ENCODE assay signal across 15 cellular contexts in genomic region chr4:5568931-5569330, GRCh38.
DNase-seq lines count a peak whose midpoint lies in the region.
"Had no signal": no experiment of that assay in that cellular context is flagged by ENCODE, and none has a peak within 500 bp of the region (broad histone marks: within the 10 kb centered on the region; RNA-seq: fewer than 3 reads in every experiment).

No MANE protein-coding gene starts in this region.

- H3K4me3 ChIP-seq in SJCRH30, result no peak overlapping the region
- H3K4me3 ChIP-seq: GM23338, SK-N-MC had no signal

- H3K4me1 ChIP-seq in SJCRH30, result no peaks in the 10 kb centered on the region
- H3K4me1 ChIP-seq: Caco-2 had no signal

- H3K9me3 ChIP-seq in SJCRH30 (replicated peaks), result no peaks in the 10 kb centered on the region
- H3K9me3 ChIP-seq: Caco-2 had no signal

- no peaks in the 10 kb centered on the region for H3K27me3 ChIP-seq in SJCRH30

- no peak overlapping the region for H3K27ac ChIP-seq in SJCRH30
- H3K27ac ChIP-seq: SK-N-MC had no signal

- peak; percentile 46 for DNase-seq in NCI-H345 (lab: John Stamatoyannopoulos, UW)
- no peak for DNase-seq in NCI-H345 treated with DMSO at 0.1 percent for 48 hours (lab: John Stamatoyannopoulos, UW; ENCODE audit: unreplicated experiment)
- DNase-seq in DMS79 treated with DMSO at 0.1 percent for 48 hours (lab: John Stamatoyannopoulos, UW), result peak; percentile 36
- peak; percentile 77 to 86 for DNase-seq in NCI-H526 (lab: John Stamatoyannopoulos, UW)
- peak; percentile 12 for DNase-seq in left kidney (ENCODE audit: low read depth, low spot score)
- DNase-seq in SJCRH30, result no peak
- no peak for DNase-seq in ecto neural progenitor cell (ENCODE audit: low spot score)
- DNase-seq: Caco-2, KBM-7, NCI-H1694 treated with DMSO at 0.1 percent for 48 hours, NCI-H524, Right ventricle myocardium superior, T-cell had no signal

- peaks cover 20% of the 10 kb centered on the region for H3K36me3 ChIP-seq in SJCRH30

Comparison
In these comparisons a context has a peak if more than half of its experiments do, and no peak if none do; other contexts are left out.
1. DNase-seq: peak in NCI-H345 (single experiment), DMS79 treated with DMSO at 0.1 percent for 48 hours (single experiment), NCI-H526 (2 of 2) and left kidney (single experiment); none in NCI-H345 treated with DMSO at 0.1 percent for 48 hours (single experiment), SJCRH30 (0 of 2) and ecto neural progenitor cell (single experiment).